Comparison of ENCODE assay signal across 1 cellular context in genomic region chr22:22893077-22893805, GRCh38.
TF ChIP-seq lines count a peak whose summit lies in the region.

No MANE protein-coding gene starts in this region.

TF ChIP-seq in HEK293, 187 proteins besides CTCF, POLR2A, EP300 and RAD21:
- TF ChIP-seq PRDM4 (tag by site-specific recombination; IDR thresholded peaks at IDR 0.05) (no peak), ZIC2 (tag by site-specific recombination; IDR thresholded peaks at IDR 0.05) (peak; percentile 34; the same call in 1 of the 2 replicates), ZNF133 (tag by site-specific recombination; IDR thresholded peaks at IDR 0.05) (no peak), ZNF350 (tag by site-specific recombination; IDR thresholded peaks at IDR 0.05) (no peak), ZNF433 (tag by site-specific recombination; IDR thresholded peaks at IDR 0.05; ENCODE audit: low read depth) (no peak), ZNF391 (tag by site-specific recombination; IDR thresholded peaks at IDR 0.05; ENCODE audit: borderline replicate concordance, low read depth) (no peak), KLF9 (tag by site-specific recombination; IDR thresholded peaks at IDR 0.05; ENCODE audit: low read depth) (no peak), ZNF792 (tag by site-specific recombination; IDR thresholded peaks at IDR 0.05) (no peak), SALL2 (tag by site-specific recombination; IDR thresholded peaks at IDR 0.05; ENCODE audit: borderline replicate concordance) (no peak), ZNF677 (tag by site-specific recombination; IDR thresholded peaks at IDR 0.05) (no peak), ZNF211 (tag by site-specific recombination; IDR thresholded peaks at IDR 0.05; ENCODE audit: low read depth) (no peak), ZNF530 (tag by site-specific recombination; IDR thresholded peaks at IDR 0.05; ENCODE audit: low read depth) (no peak), ZSCAN5A (tag by site-specific recombination; IDR thresholded peaks at IDR 0.05) (no peak), ZNF394 (tag by site-specific recombination; IDR thresholded peaks at IDR 0.05; ENCODE audit: borderline replicate concordance) (no peak), GLIS2 (tag by site-specific recombination; IDR thresholded peaks at IDR 0.05) (peak; percentile 9; the same call in 1 of the 2 replicates)
